8 cellular contexts compared by ENCODE assay signal in genomic region chr3:57983734-57984518, GRCh38. TPM values are rescaled to one million over a fixed set of nuclear protein-coding genes. Genes with fewer than 3 reads are reported as not detected.
DNase-seq lines count a peak whose midpoint lies in the region; ATAC-seq and TF ChIP-seq lines count a peak whose summit lies in the region.

No MANE protein-coding gene starts in this region.

- H3K79me2 ChIP-seq in mesendoderm (ENCODE audit: control insufficient read depth, insufficient read depth, low read length) = no peaks in the 10 kb centered on the region

- ATAC-seq in GM19463 (IDR thresholded peaks at IDR 0.05; ENCODE audit: unreplicated experiment) (peak; percentile 98), HG03565 (IDR thresholded peaks at IDR 0.05; ENCODE audit: unreplicated experiment) (peak; percentile 97), body of pancreas (peak; percentile 69)

- H3K18ac ChIP-seq in mesendoderm (ENCODE audit: low read length) = peak overlapping the region; percentile 29

- H3K36me3 Mint-ChIP-seq in stimulated activated naive CD8-positive, alpha-beta T cell treated with anti-CD3 and anti-CD28 coated beads, Interleukin-15, Interleukin-2, amounts not matched to agents 100 ng/mL and 50 ng/mL, for 24 hours (ENCODE audit: low read depth) = no peaks in the 10 kb centered on the region

- 47 to 49% methylated on average over 5 of the region's 5 CpGs for WGBS in body of pancreas, 2 donors
- no CpG with 5 or more reads among the region's 5 CpGs for WGBS in mesendoderm (ENCODE audit: extremely low coverage, insufficient coverage, low lambda C conversion rate)

- no peaks in the 10 kb centered on the region for H3K4me1 ChIP-seq in body of pancreas
- peaks cover 7% of the 10 kb centered on the region for H3K4me1 ChIP-seq in mesendoderm (ENCODE audit: control insufficient read depth, low read depth, low read length)

- H3K79me1 ChIP-seq in mesendoderm (ENCODE audit: low read length) = no peaks in the 10 kb centered on the region

- H4K8ac ChIP-seq in mesendoderm (ENCODE audit: low read depth, low read length) = no peak overlapping the region

- intact Hi-C loops in body of pancreas (cut with DNase I) = no loop called here

- TF ChIP-seq POLR2A in body of pancreas (IDR thresholded peaks at IDR 0.05) = no peak

- no peak overlapping the region for H3K4me3 ChIP-seq in body of pancreas
- no peak overlapping the region for H3K4me3 ChIP-seq in mesendoderm (ENCODE audit: low read length)

- peak; percentile 95 for DNase-seq in CD1c-positive myeloid dendritic cell (ENCODE audit: extremely low spot score)
- DNase-seq in SW 1271 (lab: John Stamatoyannopoulos, UW) = peak; percentile 59 to 83
- DNase-seq in body of pancreas = peak; percentile 19 to 77 (median 27)
- DNase-seq in mesendoderm = peak; percentile 65
- no peak for DNase-seq in HuH-7 (ENCODE audit: low spot score)

- H3K36me3 ChIP-seq in body of pancreas (replicated peaks in 1 of 2; ENCODE audit: insufficient read depth in 1 of 2, low read depth in 2 of 2) (no peaks in the 10 kb centered on the region), mesendoderm (ENCODE audit: control insufficient read depth, insufficient read depth, low read length) (no peaks in the 10 kb centered on the region)

- no peaks in the 10 kb centered on the region for H3K27me3 ChIP-seq in body of pancreas
- no peaks in the 10 kb centered on the region for H3K27me3 ChIP-seq in mesendoderm (ENCODE audit: insufficient read depth, low read length, poor library complexity)

- H3K4me2 ChIP-seq in mesendoderm (ENCODE audit: low read length) = no peak overlapping the region

- H3K9me3 Mint-ChIP-seq in stimulated activated naive CD8-positive, alpha-beta T cell treated with anti-CD3 and anti-CD28 coated beads, Interleukin-15, Interleukin-2, amounts not matched to agents 100 ng/mL and 50 ng/mL, for 24 hours = no peaks in the 10 kb centered on the region

- no peak overlapping the region for H3K9ac ChIP-seq in mesendoderm (ENCODE audit: low read length)

- no peak overlapping the region for H3K4me3 Mint-ChIP-seq in stimulated activated naive CD8-positive, alpha-beta T cell treated with anti-CD3 and anti-CD28 coated beads, Interleukin-15, Interleukin-2, amounts not matched to agents 100 ng/mL and 50 ng/mL, for 24 hours

- no peaks in the 10 kb centered on the region for H3K27me3 Mint-ChIP-seq in stimulated activated naive CD8-positive, alpha-beta T cell treated with anti-CD3 and anti-CD28 coated beads, Interleukin-15, Interleukin-2, amounts not matched to agents 100 ng/mL and 50 ng/mL, for 24 hours

- H2AK5ac ChIP-seq in mesendoderm (ENCODE audit: low read length) = no peak overlapping the region

- peak overlapping the region; percentile 62 for H3K56ac ChIP-seq in mesendoderm (ENCODE audit: low read length)

- H3K4me1 Mint-ChIP-seq in stimulated activated naive CD8-positive, alpha-beta T cell treated with anti-CD3 and anti-CD28 coated beads, Interleukin-15, Interleukin-2, amounts not matched to agents 100 ng/mL and 50 ng/mL, for 24 hours (ENCODE audit: low read depth) = peaks cover 21% of the 10 kb centered on the region

- peak overlapping the region; percentile 21 for H2BK5ac ChIP-seq in mesendoderm (ENCODE audit: low read length)

- no peak overlapping the region for H2BK15ac ChIP-seq in mesendoderm (replicated peaks; ENCODE audit: low read depth)

- peak overlapping the region; percentile 37 for H3K23ac ChIP-seq in mesendoderm (ENCODE audit: low read length)

- H4K5ac ChIP-seq in mesendoderm (ENCODE audit: low read length) = no peak overlapping the region

- H3K27ac ChIP-seq in body of pancreas (no peak overlapping the region), mesendoderm (ENCODE audit: low read depth, low read length) (peak overlapping the region; percentile 2)

- H3K27ac Mint-ChIP-seq in stimulated activated naive CD8-positive, alpha-beta T cell treated with anti-CD3 and anti-CD28 coated beads, Interleukin-15, Interleukin-2, amounts not matched to agents 100 ng/mL and 50 ng/mL, for 24 hours = peak overlapping the region; percentile 86

- H3K9me3 ChIP-seq in body of pancreas = no peaks in the 10 kb centered on the region

- no peak for TF ChIP-seq CTCF in body of pancreas (IDR thresholded peaks at IDR 0.05)

- H2BK120ac ChIP-seq in mesendoderm (ENCODE audit: low read depth, low read length) = no peak overlapping the region

- no peak overlapping the region for H3K4ac ChIP-seq in mesendoderm (ENCODE audit: low read depth, low read length)

RNA-seq across cellular contexts. Expression of gene FLNB, which starts 24.3 kb away (rescaled TPM):
- 100 to 1,000 TPM; 104 to 121 TPM for total RNA-seq in body of pancreas
- polyA plus RNA-seq in mesendoderm (2013, experiment 1 of 2) = 26.8 TPM
- 26.5 TPM for polyA plus RNA-seq in mesendoderm (2013, experiment 2 of 2)
